8 cellular contexts compared by ENCODE assay signal in the genomic region with DNA sequence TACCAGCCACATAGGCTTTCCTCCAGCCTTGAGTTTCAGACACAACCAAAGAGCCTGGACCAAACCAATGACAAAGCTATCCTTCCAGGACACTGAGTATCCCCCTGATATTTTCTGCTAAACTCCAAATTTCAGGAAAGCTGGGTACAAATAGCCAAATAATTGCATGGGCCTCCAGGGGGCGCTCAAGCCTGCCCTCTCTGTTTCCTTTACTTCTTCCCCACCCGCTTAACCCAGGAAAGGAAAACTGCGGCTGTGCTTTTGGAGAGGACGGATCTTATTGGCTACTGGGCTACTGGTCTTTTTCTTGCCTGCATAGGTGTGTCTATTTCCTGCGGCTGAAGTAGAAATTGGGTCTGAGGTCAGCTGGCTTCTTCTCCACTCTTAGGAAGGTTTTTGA. TPM values are rescaled to one million over a fixed set of nuclear protein-coding genes. Genes with fewer than 3 reads are reported as not detected.
DNase-seq lines count a peak whose midpoint lies in the region; ATAC-seq lines count a peak whose summit lies in the region.

No MANE protein-coding gene starts in this region.

- peaks cover 0 to 28% (median 2%) of the 10 kb centered on the region in 3 donors for H3K36me3 Mint-ChIP-seq in CD8-positive, alpha-beta memory T cell
- peaks cover under 1% of the 10 kb centered on the region for H3K36me3 Mint-ChIP-seq in activated naive CD4-positive, alpha-beta T cell treated with anti-CD3 and anti-CD28 coated beads, Interleukin-2, amount 50 U/mL, for 24 hours

- ATAC-seq in Right ventricle myocardium superior (ENCODE audit: poor library complexity) (peak; percentile 58), GM18909 (IDR thresholded peaks at IDR 0.05; ENCODE audit: poor library complexity, unreplicated experiment) (no peak)

- DNase-seq in CD8-positive, alpha-beta memory T cell, result peak; percentile 54 to 71 (median 60)
- DNase-seq in HPDE6-E6E7 (ENCODE audit: extremely low spot score) (peak; percentile 33), SK-N-DZ (ENCODE audit: low spot score) (peak; percentile 63), Right ventricle myocardium superior (peak; percentile 82), putamen (ENCODE audit: low spot score) (peak; percentile 25), OCI-M2 (lab: John Stamatoyannopoulos, UW; ENCODE audit: unreplicated experiment) (no peak)

- peaks cover 4 to 5% (median 5%) of the 10 kb centered on the region in 3 donors for H3K4me1 Mint-ChIP-seq in CD8-positive, alpha-beta memory T cell
- peaks cover 3% of the 10 kb centered on the region for H3K4me1 Mint-ChIP-seq in activated naive CD4-positive, alpha-beta T cell treated with anti-CD3 and anti-CD28 coated beads, Interleukin-2, amount 50 U/mL, for 24 hours

- H3K4me1 ChIP-seq in CD8-positive, alpha-beta memory T cell (ENCODE audit: insufficient read depth, low read length), result no peaks in the 10 kb centered on the region

- no peaks in the 10 kb centered on the region for H3K27me3 ChIP-seq in CD8-positive, alpha-beta memory T cell (ENCODE audit: insufficient read depth, low read length, poor library complexity, severe bottlenecking)

- H3K4me3 Mint-ChIP-seq in CD8-positive, alpha-beta memory T cell, result peak overlapping the region in 2 of 7 donors; percentile 7 to 44
- no peak overlapping the region for H3K4me3 Mint-ChIP-seq in activated naive CD4-positive, alpha-beta T cell treated with anti-CD3 and anti-CD28 coated beads, Interleukin-2, amount 50 U/mL, for 24 hours

- H3K27me3 Mint-ChIP-seq in CD8-positive, alpha-beta memory T cell, result peaks cover 8 to 13% of the 10 kb centered on the region in 2 donors
- H3K27me3 Mint-ChIP-seq in activated naive CD4-positive, alpha-beta T cell treated with anti-CD3 and anti-CD28 coated beads, Interleukin-2, amount 50 U/mL, for 24 hours, result peaks cover 1% of the 10 kb centered on the region

- intact Hi-C loops in Right ventricle myocardium superior (cut with DNase I), result loop anchor here (10.0 kb wide), 1 partner anchor 114 kb away; no protein-coding TSS in a partner anchor

- peaks cover 18 to 33% (median 28%) of the 10 kb centered on the region in 5 donors for H3K9me3 Mint-ChIP-seq in CD8-positive, alpha-beta memory T cell
- H3K9me3 Mint-ChIP-seq in activated naive CD4-positive, alpha-beta T cell treated with anti-CD3 and anti-CD28 coated beads, Interleukin-2, amount 50 U/mL, for 24 hours, result peaks cover 5% of the 10 kb centered on the region

- peak overlapping the region in 2 of 8 donors; percentile 9 to 24 for H3K27ac Mint-ChIP-seq in CD8-positive, alpha-beta memory T cell
- H3K27ac Mint-ChIP-seq in activated naive CD4-positive, alpha-beta T cell treated with anti-CD3 and anti-CD28 coated beads, Interleukin-2, amount 50 U/mL, for 24 hours, result peak overlapping the region; percentile 59

- no peaks in the 10 kb centered on the region for H3K36me3 ChIP-seq in CD8-positive, alpha-beta memory T cell (ENCODE audit: insufficient read depth, low read length)

- CTCF ChIA-PET in CD8-positive, alpha-beta memory T cell (lab: Charles Lee), result interaction anchor here (0.5 to 7.5 kb wide), 21 partner anchors 11 to 743 kb away, joined by 3 to 150 read pairs (median 5); partner anchors contain the start of gene PHOSPHO1

- POLR2A ChIA-PET in CD8-positive, alpha-beta memory T cell (lab: Charles Lee), result interaction anchor here (0.6 to 1.6 kb wide), 5 partner anchors 12 to 349 kb away, joined by 3 to 4 read pairs (median 3); no protein-coding TSS in a partner anchor

- H3K4me3 ChIP-seq in CD8-positive, alpha-beta memory T cell (ENCODE audit: low read length), result no peak overlapping the region

- no peak overlapping the region for H3K27ac ChIP-seq in CD8-positive, alpha-beta memory T cell (ENCODE audit: low read depth, low read length)

- H3K9me3 ChIP-seq in CD8-positive, alpha-beta memory T cell (ENCODE audit: low read length), result peaks cover 11% of the 10 kb centered on the region

RNA-seq across cellular contexts. Expression of gene GNGT2, which starts 30.1 kb away (rescaled TPM):
- 10 to 100 TPM; 24.0 to 26.5 TPM for total RNA-seq in CD8-positive, alpha-beta memory T cell
- 33.6 TPM for polyA plus RNA-seq in CD8-positive, alpha-beta memory T cell
- not detected in 2 replicates for polyA plus RNA-seq in SK-N-DZ (2014; cell fraction: cytosol; rRNA removed)
- not detected in 2 replicates for polyA plus RNA-seq in SK-N-DZ (2014; cell fraction: nucleus; rRNA removed)
- total RNA-seq in Right ventricle myocardium superior, result 2.1 TPM

RNA-seq across cellular contexts. Expression of gene ABI3, which starts 30.2 kb away (rescaled TPM):
- total RNA-seq in CD8-positive, alpha-beta memory T cell, result 10 to 100 TPM; 46.4 to 48.5 TPM
- 95.4 TPM for polyA plus RNA-seq in CD8-positive, alpha-beta memory T cell
- 0.12 TPM in 1 of 2 replicates, not detected in the other for polyA plus RNA-seq in SK-N-DZ (2014; cell fraction: cytosol; rRNA removed)
- not detected in 2 replicates for polyA plus RNA-seq in SK-N-DZ (2014; cell fraction: nucleus; rRNA removed)
- 5.5 TPM for total RNA-seq in Right ventricle myocardium superior

RNA-seq across cellular contexts. Expression of gene B4GALNT2, which starts 47.7 kb away (rescaled TPM):
- not detected for total RNA-seq in CD8-positive, alpha-beta memory T cell
- not detected for polyA plus RNA-seq in CD8-positive, alpha-beta memory T cell
- not detected in 2 replicates for polyA plus RNA-seq in SK-N-DZ (2014; cell fraction: cytosol; rRNA removed)
- not detected in 2 replicates for polyA plus RNA-seq in SK-N-DZ (2014; cell fraction: nucleus; rRNA removed)
- total RNA-seq in Right ventricle myocardium superior, result not detected

RNA-seq across cellular contexts. Expression of gene PHOSPHO1, which starts 50.3 kb away (rescaled TPM):
- not detected for total RNA-seq in CD8-positive, alpha-beta memory T cell
- polyA plus RNA-seq in CD8-positive, alpha-beta memory T cell, result 0.91 TPM
- polyA plus RNA-seq in SK-N-DZ (2014; cell fraction: cytosol; rRNA removed), result not detected in 2 replicates
- polyA plus RNA-seq in SK-N-DZ (2014; cell fraction: nucleus; rRNA removed), result 0.17 TPM in 1 of 2 replicates, not detected in the other
- total RNA-seq in Right ventricle myocardium superior, result 0.22 TPM
